ENCODE assay signal across 21 cellular contexts in the genomic region with DNA sequence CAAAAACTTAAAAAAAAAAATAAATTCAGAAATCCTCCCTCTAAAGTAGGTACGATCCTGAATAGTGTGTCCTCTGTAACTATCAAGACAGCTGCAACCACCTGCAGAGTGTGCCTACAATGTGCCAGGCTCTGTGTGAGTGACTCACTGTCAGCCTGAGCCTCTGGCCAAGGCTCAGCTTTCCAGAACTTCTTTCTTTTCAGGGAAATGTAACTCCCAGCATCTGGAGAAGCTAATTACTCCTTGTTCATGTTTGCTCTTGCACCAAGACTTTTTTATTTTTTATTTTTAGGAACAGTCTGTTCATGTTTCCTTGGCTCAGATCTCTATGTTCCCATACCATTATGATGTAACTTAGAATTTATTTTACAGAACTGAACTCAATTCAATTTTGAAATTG.
DNase-seq lines count a peak whose midpoint lies in the region; ATAC-seq, FAIRE-seq and TF ChIP-seq lines count a peak whose summit lies in the region.
"Had no signal": no experiment of that assay in that cellular context is flagged by ENCODE, and none has a peak within 500 bp of the region (broad histone marks: within the 10 kb centered on the region; RNA-seq: fewer than 3 reads in every experiment).

No MANE protein-coding gene starts in this region.

- CTCF ChIA-PET in activated CD4-positive, alpha-beta T cell treated with anti-CD3 and anti-CD28 coated beads, Interleukin-2, amount 10 ng/mL, durations not matched to agents 7 days and 5 days (lab: Charles Lee), result no interaction called here

- H3K27ac Mint-ChIP-seq in activated CD4-positive, alpha-beta T cell treated with anti-CD3 and anti-CD28 coated beads, Interleukin-2, amount 10 ng/mL, durations not matched to agents 7 days and 5 days, result no peak overlapping the region
- H3K27ac Mint-ChIP-seq: activated CD4-positive, alpha-beta T cell treated with anti-CD3 and anti-CD28 coated beads, Interleukin-2, amount 10 ng/mL, durations not matched to agents 24 days and 14 days; activated naive CD8-positive, alpha-beta T cell treated with anti-CD3 and anti-CD28 coated beads, Interleukin-2, amount 10 ng/mL, durations not matched to agents 7 days and 5 days; activated T-cell treated with anti-CD3 and anti-CD28 coated beads, Interleukin-2, amount 50 U/mL, for 24 hours; CD8-positive, alpha-beta T cell; naive thymus-derived CD4-positive, alpha-beta T cell had no signal

- DNase-seq in CD1c-positive myeloid dendritic cell (ENCODE audit: extremely low spot score), result peak; percentile 28
- DNase-seq in coronary artery (ENCODE audit: low spot score), result no peak
- peak; percentile 46 for DNase-seq in left ventricle myocardium inferior
- DNase-seq in sciatic nerve (ENCODE audit: low spot score), result no peak
- DNase-seq in activated CD4-positive, alpha-beta T cell treated with anti-CD3 and anti-CD28 coated beads, Interleukin-2, amount 10 ng/mL, durations not matched to agents 7 days and 5 days, result no peak
- no peak for DNase-seq in NCI-H345 treated with DMSO at 0.1 percent for 48 hours (lab: John Stamatoyannopoulos, UW; ENCODE audit: unreplicated experiment)
- no peak for DNase-seq in GM12892 (ENCODE audit: insufficient read length)
- no peak for DNase-seq in GM19240 (ENCODE audit: insufficient read length, low spot score)
- DNase-seq: activated CD4-positive, alpha-beta T cell treated with anti-CD3 and anti-CD28 coated beads, Interleukin-2, amount 10 ng/mL, durations not matched to agents 24 days and 14 days; activated naive CD8-positive, alpha-beta T cell treated with anti-CD3 and anti-CD28 coated beads, Interleukin-2, amount 10 ng/mL, durations not matched to agents 7 days and 5 days; activated T-cell treated with anti-CD3 and anti-CD28 coated beads, Interleukin-2, amount 50 U/mL, for 24 hours; CD8-positive, alpha-beta T cell; cerebellar nuclear complex; GM23248; KG1; naive thymus-derived CD4-positive, alpha-beta T cell; NCI-H1436 treated with DMSO at 0.1 percent for 48 hours; stimulated activated CD4-positive, alpha-beta T cell treated with anti-CD3 and anti-CD28 coated beads, Interleukin-1b, Interleukin-23, amount 100 ng/mL, for 48 hours; T1000 had no signal

- no peak for TF ChIP-seq CTCF in coronary artery (IDR thresholded peaks at IDR 0.05)
- no peak for TF ChIP-seq CTCF in left ventricle myocardium inferior (IDR thresholded peaks at IDR 0.05; ENCODE audit: borderline replicate concordance)

- H3K4me1 Mint-ChIP-seq in activated CD4-positive, alpha-beta T cell treated with anti-CD3 and anti-CD28 coated beads, Interleukin-2, amount 10 ng/mL, durations not matched to agents 7 days and 5 days, result no peaks in the 10 kb centered on the region

- H3K27me3 ChIP-seq in left ventricle myocardium inferior (ENCODE audit: low read depth), result no peaks in the 10 kb centered on the region
- H3K27me3 ChIP-seq: SJSA1 had no signal

- POLR2A ChIA-PET in activated CD4-positive, alpha-beta T cell treated with anti-CD3 and anti-CD28 coated beads, Interleukin-2, amount 10 ng/mL, durations not matched to agents 7 days and 5 days (lab: Charles Lee), result no interaction called here

- no peak for FAIRE-seq in GM12892 (lab: Jason Lieb, UNC)
- FAIRE-seq: endothelial cell of umbilical vein had no signal

- H3K27me3 Mint-ChIP-seq in activated CD4-positive, alpha-beta T cell treated with anti-CD3 and anti-CD28 coated beads, Interleukin-2, amount 10 ng/mL, durations not matched to agents 7 days and 5 days, result peaks cover 2% of the 10 kb centered on the region
- H3K27me3 Mint-ChIP-seq: activated CD4-positive, alpha-beta T cell treated with anti-CD3 and anti-CD28 coated beads, Interleukin-2, amount 10 ng/mL, durations not matched to agents 24 days and 14 days had no signal

- H3K4me3 ChIP-seq in coronary artery (no peak overlapping the region), left ventricle myocardium inferior (no peak overlapping the region)
- H3K4me3 ChIP-seq: GM23248, SJSA1 had no signal

- ATAC-seq in sciatic nerve, result peak; percentile 65
- ATAC-seq: CD8-positive, alpha-beta T cell; naive thymus-derived CD4-positive, alpha-beta T cell had no signal

- H3K9me3 Mint-ChIP-seq in activated CD4-positive, alpha-beta T cell treated with anti-CD3 and anti-CD28 coated beads, Interleukin-2, amount 10 ng/mL, durations not matched to agents 7 days and 5 days, result peaks cover 2% of the 10 kb centered on the region
- H3K9me3 Mint-ChIP-seq: activated CD4-positive, alpha-beta T cell treated with anti-CD3 and anti-CD28 coated beads, Interleukin-2, amount 10 ng/mL, durations not matched to agents 24 days and 14 days; activated T-cell treated with anti-CD3 and anti-CD28 coated beads, Interleukin-2, amount 50 U/mL, for 24 hours had no signal

- H3K4me3 Mint-ChIP-seq in activated CD4-positive, alpha-beta T cell treated with anti-CD3 and anti-CD28 coated beads, Interleukin-2, amount 10 ng/mL, durations not matched to agents 7 days and 5 days, result no peak overlapping the region
- H3K4me3 Mint-ChIP-seq: activated CD4-positive, alpha-beta T cell treated with anti-CD3 and anti-CD28 coated beads, Interleukin-2, amount 10 ng/mL, durations not matched to agents 24 days and 14 days; activated naive CD8-positive, alpha-beta T cell treated with anti-CD3 and anti-CD28 coated beads, Interleukin-2, amount 10 ng/mL, durations not matched to agents 7 days and 5 days; activated T-cell treated with anti-CD3 and anti-CD28 coated beads, Interleukin-2, amount 50 U/mL, for 24 hours; CD8-positive, alpha-beta T cell; naive thymus-derived CD4-positive, alpha-beta T cell had no signal

- H3K27ac ChIP-seq in coronary artery, result peak overlapping the region; percentile 38 to 59
- H3K27ac ChIP-seq in left ventricle myocardium inferior (replicated peaks), result peak overlapping the region; percentile 77
- H3K27ac ChIP-seq: GM23248, SJSA1 had no signal

- H3K9me3 ChIP-seq in left ventricle myocardium inferior (replicated peaks), result no peaks in the 10 kb centered on the region
- H3K9me3 ChIP-seq: SJSA1 had no signal

- intact Hi-C loops in left ventricle myocardium inferior (cut with micrococcal nuclease) (no loop called here), sciatic nerve (cut with DNase I) (no loop called here)

- no peaks in the 10 kb centered on the region for H3K36me3 ChIP-seq in left ventricle myocardium inferior
- H3K36me3 ChIP-seq: SJSA1 had no signal

- H3K4me1 ChIP-seq in left ventricle myocardium inferior, result peaks cover 35% of the 10 kb centered on the region
- H3K4me1 ChIP-seq: SJSA1 had no signal

- TF ChIP-seq POLR2A in GM12892 (IDR thresholded peaks at IDR 0.05; ENCODE audit: low read depth, low read length), result no peak

- no peaks in the 10 kb centered on the region for H3K36me3 Mint-ChIP-seq in activated CD4-positive, alpha-beta T cell treated with anti-CD3 and anti-CD28 coated beads, Interleukin-2, amount 10 ng/mL, durations not matched to agents 7 days and 5 days (ENCODE audit: low read depth)
- H3K36me3 Mint-ChIP-seq: activated naive CD8-positive, alpha-beta T cell treated with anti-CD3 and anti-CD28 coated beads, Interleukin-2, amount 10 ng/mL, durations not matched to agents 7 days and 5 days; CD8-positive, alpha-beta T cell; naive thymus-derived CD4-positive, alpha-beta T cell had no signal

Comparison
In these comparisons a context has a peak if more than half of its experiments do, and no peak if none do; other contexts are left out.
1. DNase-seq: peak in CD1c-positive myeloid dendritic cell (single experiment) and left ventricle myocardium inferior (single experiment); none in coronary artery (single experiment), sciatic nerve (single experiment), activated CD4-positive, alpha-beta T cell treated with anti-CD3 and anti-CD28 coated beads, Interleukin-2, amount 10 ng/mL, durations not matched to agents 7 days and 5 days (single experiment), NCI-H345 treated with DMSO at 0.1 percent for 48 hours (single experiment), GM12892 (single experiment) and GM19240 (single experiment).